In genomic region chr15:64155802-64156651, GRCh38 we compare ENCODE assay signal across 21 cellular contexts. TPM values are rescaled to one million over a fixed set of nuclear protein-coding genes. Genes with fewer than 3 reads are reported as not detected.
DNase-seq lines count a peak whose midpoint lies in the region; ATAC-seq and TF ChIP-seq lines count a peak whose summit lies in the region.
"Had no signal": no experiment of that assay in that cellular context is flagged by ENCODE, and none has a peak within 500 bp of the region (broad histone marks: within the 10 kb centered on the region; RNA-seq: fewer than 3 reads in every experiment).

No MANE protein-coding gene starts in this region.

- peaks cover 29% of the 10 kb centered on the region for H3K79me2 ChIP-seq in HCT116 (ENCODE audit: insufficient read depth, low read length)
- H3K79me2 ChIP-seq in mammary epithelial cell (ENCODE audit: insufficient read depth, low read length), result peaks cover 33% of the 10 kb centered on the region
- peaks cover 11% of the 10 kb centered on the region for H3K79me2 ChIP-seq in Karpas-422 (ENCODE audit: low read length)

- H3K4me2 ChIP-seq in HCT116 (ENCODE audit: low read length) (no peak overlapping the region), mammary epithelial cell (ENCODE audit: insufficient read depth, low read depth, low read length) (no peak overlapping the region), Karpas-422 (ENCODE audit: low read depth, low read length, poor library complexity, severe bottlenecking) (no peak overlapping the region)

- no peak overlapping the region for H2AFZ ChIP-seq in HCT116 (ENCODE audit: low read depth, low read length, poor library complexity, severe bottlenecking)
- no peak overlapping the region for H2AFZ ChIP-seq in mammary epithelial cell (ENCODE audit: low read depth, low read length)
- H2AFZ ChIP-seq in Karpas-422 (ENCODE audit: low read length), result no peak overlapping the region

- no peak for TF ChIP-seq POLR2A in HCT116 (IDR thresholded peaks at IDR 0.05; ENCODE audit: borderline replicate concordance, extremely low read depth, insufficient read depth, insufficient read length)

- BruUV-seq in HCT116 (replicated peaks; lab: Mats Ljungman, UMichigan) (TSS peak; percentile 25), mammary epithelial cell (replicated peaks; lab: Mats Ljungman, UMichigan) (TSS peak; percentile 69)

- POLR2A ChIA-PET in HCT116 (lab: Charles Lee), result no interaction called here

- TF ChIP-seq CTCF in heart right ventricle (IDR thresholded peaks at IDR 0.05) (no peak), HCT116 (IDR thresholded peaks at IDR 0.05 in 2 of 3, conservative IDR thresholded peaks at IDR 0.05 in 1 of 3; ENCODE audit: borderline replicate concordance in 1 of 3, insufficient read depth in 1 of 3, low read depth in 2 of 3, low read length in 2 of 3) (no peak), mammary epithelial cell (conservative IDR thresholded peaks at IDR 0.05 in 1 of 2, IDR thresholded peaks at IDR 0.05 in 1 of 2; ENCODE audit: extremely low read depth in 1 of 2, insufficient read depth in 1 of 2, low read depth in 1 of 2, low read length in 2 of 2) (no peak), type B pancreatic cell (conservative IDR thresholded peaks at IDR 0.05) (no peak), foreskin keratinocyte (conservative IDR thresholded peaks at IDR 0.05) (no peak)

- no peak for ATAC-seq in heart right ventricle
- no peak for ATAC-seq in Right ventricle myocardium inferior
- no peak for ATAC-seq in HCT116
- ATAC-seq in foreskin keratinocyte, result no peak
- ATAC-seq: gastroesophageal sphincter, left lung had no signal

- peaks cover 15% of the 10 kb centered on the region for H3K27me3 Mint-ChIP-seq in type B pancreatic cell
- peaks cover 5% of the 10 kb centered on the region for H3K27me3 Mint-ChIP-seq in activated CD4-positive, alpha-beta T cell treated with anti-CD3 and anti-CD28 coated beads, Interleukin-2, amount 10 ng/mL, durations not matched to agents 24 days and 14 days

- RAD21 ChIA-PET in HCT116 (lab: Charles Lee; ENCODE audit: low non-redundant PET in 1 of 2, low total read pairs in 2 of 2, uncharacterized antibody in 2 of 2, unreplicated experiment in 2 of 2), result no interaction called here

- H3K9ac ChIP-seq in HCT116 (ENCODE audit: low read length) (no peak overlapping the region), mammary epithelial cell (ENCODE audit: insufficient read depth, low read length) (no peak overlapping the region), Karpas-422 (ENCODE audit: low read length) (no peak overlapping the region)

- H4K20me1 ChIP-seq in HCT116 (ENCODE audit: insufficient read depth) (no peaks in the 10 kb centered on the region; the same call in 1 of the 2 replicates), mammary epithelial cell (ENCODE audit: insufficient read depth, low read length) (no peaks in the 10 kb centered on the region), Karpas-422 (ENCODE audit: insufficient read depth, low read depth, low read length) (peaks cover 16% of the 10 kb centered on the region; the same call in 1 of the 2 replicates)

- H3K27ac ChIP-seq in heart right ventricle, result peak overlapping the region in 7 of 10 donors; percentile 17 to 71 (median 48)
- H3K27ac ChIP-seq in HCT116 (ENCODE audit: low read depth, low read length), result no peak overlapping the region; the same call in 1 of the 2 replicates
- no peak overlapping the region for H3K27ac ChIP-seq in mammary epithelial cell (ENCODE audit: insufficient read depth, low read depth, low read length)
- no peak overlapping the region for H3K27ac ChIP-seq in foreskin keratinocyte
- no peak overlapping the region for H3K27ac ChIP-seq in Karpas-422 (ENCODE audit: low read length)
- H3K27ac ChIP-seq: ascending aorta, coronary artery, epithelial cell of prostate, gastroesophageal sphincter, left lung, SJCRH30 had no signal

- no peak for TF ChIP-seq RAD21 in HCT116 (IDR thresholded peaks at IDR 0.05; ENCODE audit: low read depth)

- H3K27ac Mint-ChIP-seq in type B pancreatic cell, result peak overlapping the region; percentile 29
- H3K27ac Mint-ChIP-seq in activated CD4-positive, alpha-beta T cell treated with anti-CD3 and anti-CD28 coated beads, Interleukin-2, amount 10 ng/mL, durations not matched to agents 24 days and 14 days, result no peak overlapping the region

- H3K9me3 Mint-ChIP-seq in type B pancreatic cell, result no peaks in the 10 kb centered on the region
- H3K9me3 Mint-ChIP-seq in activated CD4-positive, alpha-beta T cell treated with anti-CD3 and anti-CD28 coated beads, Interleukin-2, amount 10 ng/mL, durations not matched to agents 24 days and 14 days, result no peaks in the 10 kb centered on the region

- H3K27me3 ChIP-seq in heart right ventricle, result peaks cover 0 to 23% (median 0%) of the 10 kb centered on the region in 7 donors
- H3K27me3 ChIP-seq in HCT116 (ENCODE audit: insufficient read depth, low read length), result no peaks in the 10 kb centered on the region
- H3K27me3 ChIP-seq in mammary epithelial cell (ENCODE audit: insufficient read depth, low read length), result peaks cover 4% of the 10 kb centered on the region
- peaks cover 20% of the 10 kb centered on the region for H3K27me3 ChIP-seq in foreskin keratinocyte
- H3K27me3 ChIP-seq in Karpas-422 (ENCODE audit: low read length), result no peaks in the 10 kb centered on the region
- H3K27me3 ChIP-seq: SJCRH30 had no signal

- in situ Hi-C loops in mammary epithelial cell (cut with MboI; ENCODE audit: low sequenced_read_pairs in 2 of 2), result no loop called here

- CTCF ChIA-PET in HCT116 (lab: Charles Lee), result no interaction called here
- CTCF ChIA-PET in mammary epithelial cell (lab: Charles Lee; ENCODE audit: low non-redundant PET), result no interaction called here

- DNase-seq in heart right ventricle (no peak), Right ventricle myocardium inferior (ENCODE audit: missing footprints) (no peak), HCT116 (ENCODE audit: low read depth, low spot score) (no peak), mammary epithelial cell (no peak), type B pancreatic cell (ENCODE audit: extremely low spot score, unreplicated experiment) (no peak), foreskin keratinocyte (no peak), Karpas-422 (no peak)
- DNase-seq in activated CD4-positive, alpha-beta T cell treated with anti-CD3 and anti-CD28 coated beads, Interleukin-2, amount 10 ng/mL, durations not matched to agents 24 days and 14 days, result no peak
- DNase-seq: COR-L47; left lung; NCI-H1105; NCI-H524; nucleus accumbens; retina; SJCRH30; stimulated activated naive CD4-positive, alpha-beta T cell treated with Interleukin-2 at 50 U/mL for 16 hours; trophoblast cell had no signal

- 89 to 91% methylated on average over 15 of the region's 15 CpGs for WGBS in heart right ventricle, 2 donors
- WGBS in mammary epithelial cell (ENCODE audit: low coverage, missing lambda C conversion rate), result 90% methylated on average over 12 of the region's 15 CpGs

- H3K36me3 Mint-ChIP-seq in type B pancreatic cell, result peaks cover 16% of the 10 kb centered on the region
- peaks cover 48% of the 10 kb centered on the region for H3K36me3 Mint-ChIP-seq in activated CD4-positive, alpha-beta T cell treated with anti-CD3 and anti-CD28 coated beads, Interleukin-2, amount 10 ng/mL, durations not matched to agents 24 days and 14 days (ENCODE audit: low read depth)

- peaks cover 47 to 87% (median 70%) of the 10 kb centered on the region in 9 donors for H3K4me1 ChIP-seq in heart right ventricle
- peaks cover 6 to 26% of the 10 kb centered on the region in 2 experiments for H3K4me1 ChIP-seq in HCT116 (ENCODE audit: control insufficient read depth in 1 of 2, insufficient read depth in 2 of 2, low read length in 2 of 2)
- peaks cover 20% of the 10 kb centered on the region for H3K4me1 ChIP-seq in mammary epithelial cell (ENCODE audit: insufficient read depth, low read length)
- H3K4me1 ChIP-seq in foreskin keratinocyte, result peaks cover 8% of the 10 kb centered on the region
- H3K4me1 ChIP-seq in Karpas-422 (ENCODE audit: low read length), result peaks cover 56% of the 10 kb centered on the region

- H3K9me2 ChIP-seq in HCT116 (ENCODE audit: insufficient read depth) (no peaks in the 10 kb centered on the region), Karpas-422 (replicated peaks; ENCODE audit: insufficient read depth, low read length) (no peaks in the 10 kb centered on the region)

- peaks cover 13% of the 10 kb centered on the region for H3K4me1 Mint-ChIP-seq in type B pancreatic cell (ENCODE audit: unreplicated experiment)
- H3K4me1 Mint-ChIP-seq in activated CD4-positive, alpha-beta T cell treated with anti-CD3 and anti-CD28 coated beads, Interleukin-2, amount 10 ng/mL, durations not matched to agents 24 days and 14 days, result peaks cover 31% of the 10 kb centered on the region

- H3K4me3 ChIP-seq in heart right ventricle (no peak overlapping the region), HCT116 (replicated peaks in 1 of 2; ENCODE audit: low read depth in 1 of 2, low read length in 2 of 2) (no peak overlapping the region), mammary epithelial cell (replicated peaks in 1 of 3; ENCODE audit: insufficient read depth in 1 of 3, low read depth in 2 of 3, low read length in 3 of 3) (no peak overlapping the region), Karpas-422 (ENCODE audit: low read length) (no peak overlapping the region)
- H3K4me3 ChIP-seq: ascending aorta, coronary artery, gastroesophageal sphincter, left lung, SJCRH30 had no signal

- no peak overlapping the region for H3K4me3 Mint-ChIP-seq in type B pancreatic cell
- H3K4me3 Mint-ChIP-seq in activated CD4-positive, alpha-beta T cell treated with anti-CD3 and anti-CD28 coated beads, Interleukin-2, amount 10 ng/mL, durations not matched to agents 24 days and 14 days, result no peak overlapping the region

- dilution Hi-C loops in mammary epithelial cell (cut with HindIII; ENCODE audit: low sequenced_read_pairs), result no loop called here

- H3K36me3 ChIP-seq in heart right ventricle (peaks cover 0 to 73% (median 52%) of the 10 kb centered on the region in 9 donors), HCT116 (ENCODE audit: control insufficient read depth in 1 of 2, insufficient read depth in 2 of 2, low read length in 2 of 2) (peaks cover 46% of the 10 kb centered on the region in 2 experiments), mammary epithelial cell (ENCODE audit: insufficient read depth, low read length) (peaks cover 50% of the 10 kb centered on the region), Karpas-422 (ENCODE audit: insufficient read depth, low read length) (peaks cover 33% of the 10 kb centered on the region)

- H3K9me3 ChIP-seq in heart right ventricle (no peaks in the 10 kb centered on the region), HCT116 (ENCODE audit: control insufficient read depth in 1 of 2, insufficient read depth in 1 of 2, low read depth in 1 of 2, low read length in 2 of 2) (no peaks in the 10 kb centered on the region), mammary epithelial cell (replicated peaks; ENCODE audit: insufficient read depth, low read length) (no peaks in the 10 kb centered on the region), Karpas-422 (ENCODE audit: low read length) (no peaks in the 10 kb centered on the region)
- H3K9me3 ChIP-seq: ascending aorta, gastroesophageal sphincter, left lung, SJCRH30 had no signal

- intact Hi-C loops in heart right ventricle (cut with DNase I), result loop anchor here in 3 of 10 donors (5.0 to 10.0 kb wide), 2 partner anchors 61 to 64 kb away; partner anchors contain the start of genes CIAO2A (in 3 of the 3) and SNX1 (in 2 of the 3)
- intact Hi-C loops in Right ventricle myocardium inferior (cut with DNase I), result loop anchor here (10.0 kb wide), 1 partner anchor 401 kb away; no protein-coding TSS in a partner anchor
- intact Hi-C loops in HCT116 (cut with micrococcal nuclease), result no loop called here
- intact Hi-C loops in mammary epithelial cell (cut with micrococcal nuclease), result no loop called here
- intact Hi-C loops in activated CD4-positive, alpha-beta T cell treated with anti-CD3 and anti-CD28 coated beads, Interleukin-2, amount 10 ng/mL, durations not matched to agents 24 days and 14 days (cut with micrococcal nuclease), result no loop called here

RNA-seq across cellular contexts. Expression of gene SNX22, which starts 4.5 kb away (rescaled TPM):
- total RNA-seq in heart right ventricle, result 10 to 100 TPM in 1 of 10 donors, 1 to 10 TPM in 6, under 1 TPM in 3; 0.66 to 10.0 (median 1.6) TPM
- 1 to 10 TPM; 1.4 to 9.3 TPM for polyA plus RNA-seq in heart right ventricle
- 7.4 TPM for total RNA-seq in Right ventricle myocardium inferior
- 6.3 TPM for total RNA-seq in HCT116 (2021; ENCODE audit: unreplicated experiment)
- polyA plus RNA-seq in HCT116 (2012), result 3.3 and 4.0 TPM in 2 replicates
- total RNA-seq in mammary epithelial cell, result under 1 TPM; 0.17 to 0.31 TPM
- polyA plus RNA-seq in mammary epithelial cell, result 0.05 TPM
- polyA minus RNA-seq in mammary epithelial cell, result not detected
- 1.3 and 2.7 TPM in 2 replicates for total RNA-seq in type B pancreatic cell (ENCODE audit: low replicate concordance)
- total RNA-seq in foreskin keratinocyte, result 0.07 and 0.14 TPM in 2 replicates
- 0.29 and 0.33 TPM in 2 replicates for polyA plus RNA-seq in foreskin keratinocyte
- total RNA-seq in Karpas-422 (2014; rRNA removed; shearing (Covaris generic); ENCODE audit: low replicate concordance), result 51.5 and 71.4 TPM in 2 replicates
- 0.96 and 1.1 TPM in 2 replicates for total RNA-seq in activated CD4-positive, alpha-beta T cell treated with anti-CD3 and anti-CD28 coated beads, Interleukin-2, amount 10 ng/mL, durations not matched to agents 24 days and 14 days

RNA-seq across cellular contexts. Expression of gene PPIB, which starts 6.8 kb away (rescaled TPM):
- total RNA-seq in heart right ventricle, result 100 to 1,000 TPM in 3 of 10 donors, 10 to 100 TPM in 7; 60.3 to 178 (median 83.7) TPM
- 100 to 1,000 TPM; 237 to 600 TPM for polyA plus RNA-seq in heart right ventricle
- total RNA-seq in Right ventricle myocardium inferior, result 127 TPM
- 453 TPM for total RNA-seq in HCT116 (2021; ENCODE audit: unreplicated experiment)
- polyA plus RNA-seq in HCT116 (2012), result 608 and 683 TPM in 2 replicates
- 100 to 1,000 TPM; 360 to 523 TPM for total RNA-seq in mammary epithelial cell
- polyA plus RNA-seq in mammary epithelial cell, result 724 TPM
- 421 TPM for polyA minus RNA-seq in mammary epithelial cell
- 551 and 606 TPM in 2 replicates for total RNA-seq in type B pancreatic cell (ENCODE audit: low replicate concordance)
- total RNA-seq in foreskin keratinocyte, result 684 and 685 TPM in 2 replicates
- polyA plus RNA-seq in foreskin keratinocyte, result 1,070 and 1,164 TPM in 2 replicates
- 165 and 257 TPM in 2 replicates for total RNA-seq in Karpas-422 (2014; rRNA removed; shearing (Covaris generic); ENCODE audit: low replicate concordance)
- total RNA-seq in activated CD4-positive, alpha-beta T cell treated with anti-CD3 and anti-CD28 coated beads, Interleukin-2, amount 10 ng/mL, durations not matched to agents 24 days and 14 days, result 384 and 397 TPM in 2 replicates

Comparison
In these comparisons a context has a peak if more than half of its experiments do, and no peak if none do; other contexts are left out.
1. H3K27ac ChIP-seq: peak in heart right ventricle (7 of 10); none in HCT116 (single experiment), mammary epithelial cell (single experiment), foreskin keratinocyte (single experiment) and Karpas-422 (single experiment).